In genomic region chr11:23542171-23542570, GRCh38 we compare ENCODE assay signal across 25 cellular contexts.
"Had no signal": no experiment of that assay in that cellular context is flagged by ENCODE, and none has a peak within 500 bp of the region (broad histone marks: within the 10 kb centered on the region; RNA-seq: fewer than 3 reads in every experiment).

No MANE protein-coding gene starts in this region.

- FAIRE-seq: kidney had no signal

- H3K4me3 ChIP-seq: colonic mucosa, esophagus squamous epithelium, gastrocnemius medialis, heart right ventricle, left lung, lower lobe of right lung had no signal

- H3K27ac Mint-ChIP-seq: dendritic cell treated with granulocyte-macrophage colony-stimulating factor and Interleukin-4, amounts not matched to agents 40 ng/mL and 50 ng/mL, for 4 days; effector memory CD8-positive, alpha-beta T cell; mesothelial cell of epicardium had no signal

- H3K36me3 ChIP-seq: colonic mucosa, esophagus squamous epithelium, gastrocnemius medialis, heart right ventricle, left lung, lower lobe of right lung had no signal

- H3K27ac ChIP-seq: colonic mucosa, epithelial cell of prostate, esophagus squamous epithelium, gastrocnemius medialis, heart right ventricle, left lung, lower lobe of right lung had no signal

- H3K9me3 ChIP-seq: colonic mucosa, esophagus squamous epithelium, gastrocnemius medialis, heart right ventricle, left lung, lower lobe of right lung had no signal

- H3K27me3 ChIP-seq: colonic mucosa, esophagus squamous epithelium, gastrocnemius medialis, heart right ventricle, left lung had no signal

- DNase-seq: colonic mucosa; cortex of kidney; effector CD8-positive, alpha-beta T cell; effector memory CD8-positive, alpha-beta T cell; endodermal cell; erythroblast; esophagus squamous epithelium; foreskin fibroblast; foreskin melanocyte; gastrocnemius medialis; glutamatergic neuron; head of caudate nucleus; heart right ventricle; hippocampal formation; islet precursor cell; kidney; kidney glomerular epithelial cell; left lung; left ventricle myocardium superior; lower lobe of right lung; mesenchymal stem cell had no signal

- ATAC-seq: effector memory CD8-positive, alpha-beta T cell; esophagus mucosa; gastrocnemius medialis; heart right ventricle; left lung; left ventricle myocardium superior; lower lobe of right lung had no signal

- H3K27me3 Mint-ChIP-seq: dendritic cell treated with granulocyte-macrophage colony-stimulating factor and Interleukin-4, amounts not matched to agents 40 ng/mL and 50 ng/mL, for 4 days; effector memory CD8-positive, alpha-beta T cell had no signal

- H3K4me3 Mint-ChIP-seq: dendritic cell treated with granulocyte-macrophage colony-stimulating factor and Interleukin-4, amounts not matched to agents 40 ng/mL and 50 ng/mL, for 4 days; effector memory CD8-positive, alpha-beta T cell; endodermal cell; mesothelial cell of epicardium had no signal

- H3K4me1 ChIP-seq: colonic mucosa, esophagus squamous epithelium, gastrocnemius medialis, left lung had no signal
